In the genomic region with DNA sequence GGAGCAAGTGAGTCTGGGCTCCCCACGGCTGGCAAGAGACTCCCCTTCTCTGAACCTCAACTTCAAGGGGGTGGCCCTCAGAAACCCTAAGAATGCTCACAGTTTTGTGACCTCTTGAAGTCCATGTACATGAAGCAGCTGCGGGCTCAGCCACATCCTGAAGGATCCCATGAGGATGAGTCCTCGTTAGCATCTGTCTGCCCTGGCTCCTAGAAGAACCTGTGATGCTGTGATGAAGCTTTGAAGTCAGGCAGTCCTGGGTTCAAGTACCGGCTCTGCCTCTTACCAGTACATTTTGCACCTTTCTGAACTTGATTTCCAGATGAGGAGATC, we compare ENCODE assay signal across 2 cellular contexts.
TF ChIP-seq lines count a peak whose summit lies in the region.

No MANE protein-coding gene starts in this region.

TF ChIP-seq in IMR-90, 13 proteins besides CTCF, POLR2A, EP300 and RAD21:
- no peak for TF ChIP-seq MAZ (IDR thresholded peaks at IDR 0.05; ENCODE audit: borderline replicate concordance, low read depth, low read length)
- no peak for TF ChIP-seq RFX5 (IDR thresholded peaks at IDR 0.05; ENCODE audit: low read depth, low read length)
- TF ChIP-seq MXI1 (IDR thresholded peaks at IDR 0.05; ENCODE audit: borderline replicate concordance, low read depth, low read length), result no peak
- no peak for TF ChIP-seq RCOR1 (IDR thresholded peaks at IDR 0.05; ENCODE audit: insufficient replicate concordance, low read length)
- no peak for TF ChIP-seq BHLHE40 (IDR thresholded peaks at IDR 0.05; ENCODE audit: low read depth, low read length)
- TF ChIP-seq CEBPB (IDR thresholded peaks at IDR 0.05; ENCODE audit: low read depth, low read length), result no peak
- no peak for TF ChIP-seq FOS (IDR thresholded peaks at IDR 0.05; ENCODE audit: low read depth, low read length)
- TF ChIP-seq SMC3 (IDR thresholded peaks at IDR 0.05; ENCODE audit: low read depth, low read length), result no peak
- TF ChIP-seq, protein P1, sequence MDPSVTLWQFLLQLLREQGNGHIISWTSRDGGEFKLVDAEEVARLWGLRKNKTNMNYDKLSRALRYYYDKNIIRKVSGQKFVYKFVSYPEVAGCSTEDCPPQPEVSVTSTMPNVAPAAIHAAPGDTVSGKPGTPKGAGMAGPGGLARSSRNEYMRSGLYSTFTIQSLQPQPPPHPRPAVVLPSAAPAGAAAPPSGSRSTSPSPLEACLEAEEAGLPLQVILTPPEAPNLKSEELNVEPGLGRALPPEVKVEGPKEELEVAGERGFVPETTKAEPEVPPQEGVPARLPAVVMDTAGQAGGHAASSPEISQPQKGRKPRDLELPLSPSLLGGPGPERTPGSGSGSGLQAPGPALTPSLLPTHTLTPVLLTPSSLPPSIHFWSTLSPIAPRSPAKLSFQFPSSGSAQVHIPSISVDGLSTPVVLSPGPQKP (IDR thresholded peaks at IDR 0.05; ENCODE audit: borderline replicate concordance, low read depth, low read length), result no peak
- no peak for TF ChIP-seq MAFK (IDR thresholded peaks at IDR 0.05; ENCODE audit: low read depth, low read length)
- no peak for TF ChIP-seq CHD1 (IDR thresholded peaks at IDR 0.05; ENCODE audit: low read depth, low read length)
- TF ChIP-seq, protein P2, sequence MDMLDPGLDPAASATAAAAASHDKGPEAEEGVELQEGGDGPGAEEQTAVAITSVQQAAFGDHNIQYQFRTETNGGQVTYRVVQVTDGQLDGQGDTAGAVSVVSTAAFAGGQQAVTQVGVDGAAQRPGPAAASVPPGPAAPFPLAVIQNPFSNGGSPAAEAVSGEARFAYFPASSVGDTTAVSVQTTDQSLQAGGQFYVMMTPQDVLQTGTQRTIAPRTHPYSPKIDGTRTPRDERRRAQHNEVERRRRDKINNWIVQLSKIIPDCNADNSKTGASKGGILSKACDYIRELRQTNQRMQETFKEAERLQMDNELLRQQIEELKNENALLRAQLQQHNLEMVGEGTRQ (IDR thresholded peaks at IDR 0.05; ENCODE audit: low read depth, low read length), result no peak
- no peak for TF ChIP-seq NFE2L2 (IDR thresholded peaks at IDR 0.05; ENCODE audit: low read depth, low read length)

TF ChIP-seq in GM12878, 131 proteins besides CTCF, POLR2A, EP300 and RAD21:
- TF ChIP-seq IKZF2 (IDR thresholded peaks at IDR 0.05) (0 out of 4 replicates have a peak, but pooled peaks of 1 of the 2 experiments have one; percentile 12), NBN (IDR thresholded peaks at IDR 0.05) (no peak)
